ENCODE assay signal across 8 cellular contexts in the genomic region with DNA sequence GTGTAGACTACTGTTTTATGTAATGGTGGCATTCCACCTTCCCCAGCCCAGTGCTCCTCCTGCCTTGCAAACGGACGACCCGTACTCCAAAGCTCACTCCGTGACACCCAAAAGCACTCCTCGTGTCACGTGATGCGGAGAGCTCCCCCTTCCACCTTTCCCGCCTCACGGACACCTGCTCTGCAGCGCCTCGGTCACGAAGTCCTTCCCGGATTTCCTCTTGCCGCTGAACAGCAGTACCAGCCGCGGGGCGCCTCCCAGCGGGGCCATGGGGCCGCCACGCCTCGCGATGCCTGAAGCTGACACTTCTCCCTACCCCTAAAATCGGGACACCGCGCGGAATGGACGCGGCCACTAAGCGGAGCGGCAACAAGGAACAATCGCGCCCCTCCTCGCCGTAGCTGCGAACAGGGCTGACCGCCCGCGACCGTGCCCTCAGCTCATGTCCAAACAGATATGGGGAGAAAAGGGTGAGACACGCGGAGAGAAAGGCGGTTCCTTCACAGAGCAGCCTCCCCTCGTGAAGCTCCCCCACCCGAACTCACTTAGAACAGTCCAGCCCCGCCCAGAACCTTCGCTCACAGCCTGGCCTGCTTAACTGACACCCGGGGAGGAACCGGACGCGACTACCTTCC. TPM values are rescaled to one million over a fixed set of nuclear protein-coding genes. Genes with fewer than 3 reads are reported as not detected.
DNase-seq lines count a peak whose midpoint lies in the region; ATAC-seq and TF ChIP-seq lines count a peak whose summit lies in the region.

A gene (minus strand): TSS at position 304 of the 635 bp plus-strand sequence. CDS start 34 bp downstream, at position 270.

- H3K36me3 ChIP-seq in PC-3 (ENCODE audit: low read depth, low read length) (no peaks in the 10 kb centered on the region), esophagus (ENCODE audit: control insufficient read depth in 2 of 2, insufficient read depth in 2 of 2, low read length in 1 of 2) (peaks cover 0 to 3% of the 10 kb centered on the region in 2 donors), muscle layer of colon (ENCODE audit: insufficient read depth, low read length) (no peaks in the 10 kb centered on the region)

- CTCF ChIA-PET in PC-3 (lab: Charles Lee), result interaction anchor here (1.0 to 1.1 kb wide), 2 partner anchors 81 to 148 kb away, joined by 3 to 8 read pairs; no protein-coding TSS in a partner anchor

- H3K79me2 ChIP-seq in PC-3 (ENCODE audit: low read length), result peaks cover 15% of the 10 kb centered on the region

- peak within 1 kb of the TSS; percentile 85 for H2AFZ ChIP-seq in PC-3 (ENCODE audit: low read length)

- H3F3A ChIP-seq in PC-3 (ENCODE audit: low read length, unreplicated experiment), result peaks cover 7% of the 10 kb centered on the region

- H3K9ac ChIP-seq in PC-3 (ENCODE audit: low read length) (peak within 1 kb of the TSS; percentile 91), muscle layer of colon (ENCODE audit: low read length) (peak within 1 kb of the TSS; percentile 42)

- peaks cover 20% of the 10 kb centered on the region for H3K36me3 Mint-ChIP-seq in activated T-cell treated with anti-CD3 and anti-CD28 coated beads, Interleukin-2, amount 50 U/mL, for 24 hours (ENCODE audit: low read depth)

- H3K4me1 ChIP-seq in PC-3 (ENCODE audit: insufficient read depth, low read length), result peaks cover 46% of the 10 kb centered on the region
- H3K4me1 ChIP-seq in esophagus (ENCODE audit: control insufficient read depth in 2 of 2, insufficient read depth in 2 of 2, low read length in 1 of 2), result peaks cover 9 to 16% of the 10 kb centered on the region in 2 donors
- H3K4me1 ChIP-seq in muscle layer of colon (ENCODE audit: insufficient read depth, low read length), result peaks cover 19% of the 10 kb centered on the region

- H4K20me1 ChIP-seq in PC-3 (ENCODE audit: low read length), result no peaks in the 10 kb centered on the region

- peak; percentile 99 for DNase-seq in DMS153 treated with DMSO at 0.1 percent for 48 hours (lab: John Stamatoyannopoulos, UW; ENCODE audit: unreplicated experiment)
- DNase-seq in Jurkat, Clone E6-1 (ENCODE audit: low read depth, low spot score), result peak; percentile 96
- DNase-seq in PC-3, result peak; percentile 94
- peak; percentile 95 for DNase-seq in activated T-cell treated with anti-CD3 and anti-CD28 coated beads, Interleukin-2, amount 50 U/mL, for 24 hours
- peak; percentile 91 for DNase-seq in stimulated activated CD8-positive, alpha-beta memory T cell treated with anti-CD3 and anti-CD28 coated beads, Interleukin-7, amount 100 ng/mL, for 24 hours (ENCODE audit: low read depth)

- H3K4me2 ChIP-seq in PC-3 (ENCODE audit: low read length), result peak within 1 kb of the TSS; percentile 83

- H3K4me3 ChIP-seq in Jurkat, Clone E6-1 (ENCODE audit: low read length), result peak within 1 kb of the TSS; percentile 88
- H3K4me3 ChIP-seq in PC-3 (ENCODE audit: low read length) (peak within 1 kb of the TSS; percentile 67), esophagus (ENCODE audit: low read depth in 1 of 2, low read length in 2 of 2) (peak within 1 kb of the TSS; percentile 61 to 62), muscle layer of colon (ENCODE audit: low read depth in 1 of 2, low read length in 2 of 2) (peak within 1 kb of the TSS; percentile 70 to 75)

- H3K27me3 ChIP-seq in PC-3 (ENCODE audit: low read length), result no peaks in the 10 kb centered on the region
- no peaks in the 10 kb centered on the region for H3K27me3 ChIP-seq in esophagus (ENCODE audit: control insufficient read depth in 1 of 2, insufficient read depth in 2 of 2, low read length in 2 of 2)
- H3K27me3 ChIP-seq in muscle layer of colon (ENCODE audit: control insufficient read depth in 1 of 2, insufficient read depth in 2 of 2, low read length in 2 of 2), result no peaks in the 10 kb centered on the region

- H3K9me2 ChIP-seq in PC-3 (replicated peaks; ENCODE audit: low read length), result no peaks in the 10 kb centered on the region

- H3K27ac Mint-ChIP-seq in activated T-cell treated with anti-CD3 and anti-CD28 coated beads, Interleukin-2, amount 50 U/mL, for 24 hours, result peak within 1 kb of the TSS; percentile 98

- TF ChIP-seq CTCF in PC-3 (conservative IDR thresholded peaks at IDR 0.05; ENCODE audit: low read depth, low read length), result peak; percentile 53

- intact Hi-C loops in PC-3 (cut with micrococcal nuclease), result loop anchor here (1.0 to 5.0 kb wide), 5 partner anchors 30 to 378 kb away; a partner anchor contains a TSS

- POLR2A ChIA-PET in PC-3 (lab: Charles Lee; ENCODE audit: unreplicated experiment), result interaction anchor here (0.5 to 0.6 kb wide), 3 partner anchors 28 to 758 kb away, joined by 3 to 9 read pairs (median 4); no protein-coding TSS in a partner anchor

- H3K27me3 Mint-ChIP-seq in activated T-cell treated with anti-CD3 and anti-CD28 coated beads, Interleukin-2, amount 50 U/mL, for 24 hours, result no peaks in the 10 kb centered on the region

- 0 to 1% methylated on average over 50 of the region's 50 CpGs for WGBS in esophagus, 2 donors

- H3K4me1 Mint-ChIP-seq in activated T-cell treated with anti-CD3 and anti-CD28 coated beads, Interleukin-2, amount 50 U/mL, for 24 hours (ENCODE audit: low read depth), result peaks cover 56% of the 10 kb centered on the region

- ATAC-seq in GM21576 (IDR thresholded peaks at IDR 0.05; ENCODE audit: unreplicated experiment) (peak; percentile 68), PC-3 (peak; percentile 72)

- BruUV-seq in PC-3 (replicated peaks; lab: Mats Ljungman, UMichigan), result TSS peak; percentile 72

- H3K9me3 ChIP-seq in PC-3 (ENCODE audit: low read length) (no peaks in the 10 kb centered on the region), esophagus (ENCODE audit: control insufficient read depth in 2 of 2, insufficient read depth in 1 of 2, low read depth in 1 of 2, low read length in 1 of 2) (no peaks in the 10 kb centered on the region), muscle layer of colon (ENCODE audit: low read length) (no peaks in the 10 kb centered on the region)

- no peaks in the 10 kb centered on the region for H3K9me3 Mint-ChIP-seq in activated T-cell treated with anti-CD3 and anti-CD28 coated beads, Interleukin-2, amount 50 U/mL, for 24 hours

- peak within 1 kb of the TSS; percentile 93 for H3K27ac ChIP-seq in PC-3 (ENCODE audit: low read length)
- peak within 1 kb of the TSS; percentile 99 to 100 for H3K27ac ChIP-seq in esophagus (ENCODE audit: low read depth in 2 of 2, low read length in 1 of 2)
- peak within 1 kb of the TSS; percentile 100 for H3K27ac ChIP-seq in muscle layer of colon (ENCODE audit: low read depth, low read length)

- H3K4me3 Mint-ChIP-seq in activated T-cell treated with anti-CD3 and anti-CD28 coated beads, Interleukin-2, amount 50 U/mL, for 24 hours, result peak within 1 kb of the TSS; percentile 92

RNA-seq across cellular contexts. Expression of the gene that starts here (rescaled TPM):
- polyA plus RNA-seq in Jurkat, Clone E6-1 (2012; ENCODE audit: insufficient read depth, insufficient read length), result 73.2 TPM
- 32.3 and 41.5 TPM in 2 replicates for total RNA-seq in PC-3 (2014; rRNA removed)
- 10 to 100 TPM; 29.4 to 68.9 TPM for polyA plus RNA-seq in esophagus

Comparison
In these comparisons a context has a peak if more than half of its experiments do, and no peak if none do; other contexts are left out.
1. Peak in every context shown above with its lines: DNase-seq, ATAC-seq, H3K4me3 ChIP-seq and H3K27ac ChIP-seq.